In genomic region chr7:11153694-11154093, GRCh38 we compare ENCODE assay signal across 2 cellular contexts.
TF ChIP-seq lines count a peak whose summit lies in the region.

No MANE protein-coding gene starts in this region.

TF ChIP-seq in liver, 16 proteins besides CTCF, POLR2A, EP300 and RAD21 (continued from another document):
- TF ChIP-seq REST (IDR thresholded peaks at IDR 0.05) (no peak), NR2F2 (IDR thresholded peaks at IDR 0.05) (no peak), JUND (IDR thresholded peaks at IDR 0.05) (no peak)

TF ChIP-seq in HepG2, 621 proteins besides CTCF, POLR2A, EP300 and RAD21 (continued from another document):
- TF ChIP-seq ZNF768 (CRISPR knock-in tag; IDR thresholded peaks at IDR 0.05) (no peak), THAP11 (CRISPR knock-in tag; IDR thresholded peaks at IDR 0.05) (no peak), SNAI1 (CRISPR knock-in tag; IDR thresholded peaks at IDR 0.05; ENCODE audit: borderline replicate concordance) (no peak)
